Comparison of ENCODE assay signal across 8 cellular contexts in the genomic region with DNA sequence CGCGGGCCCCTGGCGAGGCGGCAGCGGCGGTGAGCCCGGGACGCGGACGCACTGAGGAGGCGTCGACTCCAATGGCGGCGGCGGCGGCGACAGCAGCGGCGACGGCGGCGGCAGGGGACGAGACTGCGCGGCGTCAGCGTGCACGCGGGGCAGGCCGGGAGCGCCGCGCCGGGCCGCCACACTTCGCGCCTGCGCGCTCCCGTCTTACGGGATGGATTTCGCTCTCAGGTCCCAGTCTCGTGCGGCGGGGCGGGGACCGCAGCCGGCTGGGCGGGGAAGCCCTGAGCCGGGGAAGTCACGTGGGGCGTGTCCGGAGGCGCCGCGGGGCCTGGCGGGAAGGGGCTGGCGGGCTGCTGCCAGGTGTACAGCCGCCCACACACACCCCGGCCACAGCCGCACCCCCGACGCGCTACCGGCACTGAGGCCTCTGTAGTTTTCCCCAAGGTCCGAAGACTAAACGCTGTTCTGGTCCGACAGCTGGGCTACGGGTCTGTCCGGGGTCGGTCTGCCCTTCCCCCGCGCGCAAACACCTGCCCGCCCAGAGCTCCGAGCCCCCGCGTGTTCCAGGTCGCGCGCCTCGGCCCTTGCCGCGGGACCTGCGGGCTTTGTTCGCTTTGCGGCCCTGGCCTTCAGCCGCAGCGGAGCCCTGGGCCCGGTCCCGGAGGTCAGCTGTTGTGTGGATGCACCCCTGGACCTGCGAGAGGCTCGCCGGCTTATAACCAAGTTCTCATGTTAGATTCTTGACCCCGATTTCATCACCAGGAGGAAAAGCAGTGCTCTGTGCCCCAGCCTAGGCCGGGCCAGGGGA. TPM values are rescaled to one million over a fixed set of nuclear protein-coding genes. Genes with fewer than 3 reads are reported as not detected.
DNase-seq lines count a peak whose midpoint lies in the region; ATAC-seq lines count a peak whose summit lies in the region.

A gene (minus strand): TSS at position 91 of the 808 bp plus-strand sequence. CDS start 239 bp downstream, outside the sequence.

- DNase-seq in Daoy (ENCODE audit: low read depth) (peak; percentile 97), GOT3 (lab: John Stamatoyannopoulos, UW) (peak; percentile 81), LHCN-M2 (ENCODE audit: low read depth) (peak; percentile 90), RPMI7951 (ENCODE audit: low read depth) (peak; percentile 94), fibroblast of gingiva (ENCODE audit: low read depth) (peak; percentile 92)
- DNase-seq in activated T-helper 1 cell treated with anti-CD3 and anti-CD28 coated beads, Interleukin-12 subunit alpha, Interleukin-12 subunit beta, Interleukin-2, Interleukin-4 antibody, amounts not matched to agents 30 ng/mL and 10 ng/mL and 1 ng/mL, durations not matched to agents 14 hours and 24 hours and 36 hours (ENCODE audit: low spot score): peak; percentile 97
- DNase-seq in naive thymus-derived CD4-positive, alpha-beta T cell: peak; percentile 93 to 98 (median 96)

- H3K9me3 ChIP-seq in naive thymus-derived CD4-positive, alpha-beta T cell (ENCODE audit: control insufficient read depth in 2 of 3, low read length in 3 of 3): no peaks in the 10 kb centered on the region

- H3K36me3 Mint-ChIP-seq in activated T-helper 1 cell treated with anti-CD3 and anti-CD28 coated beads, Interleukin-12 subunit alpha, Interleukin-12 subunit beta, Interleukin-2, Interleukin-4 antibody, amounts not matched to agents 30 ng/mL and 10 ng/mL and 1 ng/mL, durations not matched to agents 14 hours and 24 hours and 36 hours (ENCODE audit: low read depth): peaks cover 30% of the 10 kb centered on the region
- peaks cover 7 to 27% (median 15%) of the 10 kb centered on the region in 5 donors for H3K36me3 Mint-ChIP-seq in naive thymus-derived CD4-positive, alpha-beta T cell
- H3K36me3 Mint-ChIP-seq in stimulated activated memory B cell treated with anti-CD40 and anti-IgM and Interleukin-4, amounts not matched to agents 10 μg/mL and 1 μg/mL and 100 μg/mL, for 72 hours: peaks cover 32% of the 10 kb centered on the region

- peaks cover 10 to 39% of the 10 kb centered on the region in 2 donors for H3K4me1 ChIP-seq in naive thymus-derived CD4-positive, alpha-beta T cell (ENCODE audit: control insufficient read depth in 2 of 2, insufficient read depth in 2 of 2, low read length in 2 of 2)

- H3K36me3 ChIP-seq in naive thymus-derived CD4-positive, alpha-beta T cell (ENCODE audit: control insufficient read depth in 2 of 3, insufficient read depth in 3 of 3, low read length in 3 of 3): peaks cover 0 to 28% (median 7%) of the 10 kb centered on the region in 3 experiments

- H3K27me3 Mint-ChIP-seq in activated T-helper 1 cell treated with anti-CD3 and anti-CD28 coated beads, Interleukin-12 subunit alpha, Interleukin-12 subunit beta, Interleukin-2, Interleukin-4 antibody, amounts not matched to agents 30 ng/mL and 10 ng/mL and 1 ng/mL, durations not matched to agents 14 hours and 24 hours and 36 hours (ENCODE audit: insufficient read depth): no peaks in the 10 kb centered on the region
- H3K27me3 Mint-ChIP-seq in naive thymus-derived CD4-positive, alpha-beta T cell: peaks cover 0 to 6% (median 0%) of the 10 kb centered on the region in 5 donors
- peaks cover 15% of the 10 kb centered on the region for H3K27me3 Mint-ChIP-seq in stimulated activated memory B cell treated with anti-CD40 and anti-IgM and Interleukin-4, amounts not matched to agents 10 μg/mL and 1 μg/mL and 100 μg/mL, for 72 hours

- H3K27me3 ChIP-seq in naive thymus-derived CD4-positive, alpha-beta T cell (ENCODE audit: control insufficient read depth in 2 of 2, insufficient read depth in 2 of 2, low read length in 2 of 2): no peaks in the 10 kb centered on the region

- ATAC-seq in naive thymus-derived CD4-positive, alpha-beta T cell: peak; percentile 97
- peak; percentile 98 for ATAC-seq in stimulated activated memory B cell treated with anti-CD40 and anti-IgM and Interleukin-4, amounts not matched to agents 10 μg/mL and 1 μg/mL and 100 μg/mL, for 72 hours

- CTCF ChIA-PET in naive thymus-derived CD4-positive, alpha-beta T cell (lab: Charles Lee): no interaction called here

- H3K4me3 ChIP-seq in naive thymus-derived CD4-positive, alpha-beta T cell (ENCODE audit: low read length): peak within 1 kb of the TSS; percentile 78

- H3K9me3 Mint-ChIP-seq in activated T-helper 1 cell treated with anti-CD3 and anti-CD28 coated beads, Interleukin-12 subunit alpha, Interleukin-12 subunit beta, Interleukin-2, Interleukin-4 antibody, amounts not matched to agents 30 ng/mL and 10 ng/mL and 1 ng/mL, durations not matched to agents 14 hours and 24 hours and 36 hours: no peaks in the 10 kb centered on the region
- H3K9me3 Mint-ChIP-seq in naive thymus-derived CD4-positive, alpha-beta T cell: no peaks in the 10 kb centered on the region
- no peaks in the 10 kb centered on the region for H3K9me3 Mint-ChIP-seq in stimulated activated memory B cell treated with anti-CD40 and anti-IgM and Interleukin-4, amounts not matched to agents 10 μg/mL and 1 μg/mL and 100 μg/mL, for 72 hours

- peak within 1 kb of the TSS; percentile 98 for H3K4me3 Mint-ChIP-seq in activated T-helper 1 cell treated with anti-CD3 and anti-CD28 coated beads, Interleukin-12 subunit alpha, Interleukin-12 subunit beta, Interleukin-2, Interleukin-4 antibody, amounts not matched to agents 30 ng/mL and 10 ng/mL and 1 ng/mL, durations not matched to agents 14 hours and 24 hours and 36 hours
- H3K4me3 Mint-ChIP-seq in naive thymus-derived CD4-positive, alpha-beta T cell: peak within 1 kb of the TSS; percentile 88 to 97 (median 92)
- peak within 1 kb of the TSS; percentile 87 for H3K4me3 Mint-ChIP-seq in stimulated activated memory B cell treated with anti-CD40 and anti-IgM and Interleukin-4, amounts not matched to agents 10 μg/mL and 1 μg/mL and 100 μg/mL, for 72 hours

- intact Hi-C loops in activated T-helper 1 cell treated with anti-CD3 and anti-CD28 coated beads, Interleukin-12 subunit alpha, Interleukin-12 subunit beta, Interleukin-2, Interleukin-4 antibody, amounts not matched to agents 30 ng/mL and 10 ng/mL and 1 ng/mL, durations not matched to agents 14 hours and 24 hours and 36 hours (cut with micrococcal nuclease): loop anchor here (1.0 to 10.0 kb wide), 6 partner anchors 56 to 861 kb away; a partner anchor contains a TSS
- intact Hi-C loops in naive thymus-derived CD4-positive, alpha-beta T cell (cut with micrococcal nuclease): loop anchor here (1.0 to 10.0 kb wide), 9 partner anchors 56 to 847 kb away; a partner anchor contains a TSS

- H3K4me1 Mint-ChIP-seq in activated T-helper 1 cell treated with anti-CD3 and anti-CD28 coated beads, Interleukin-12 subunit alpha, Interleukin-12 subunit beta, Interleukin-2, Interleukin-4 antibody, amounts not matched to agents 30 ng/mL and 10 ng/mL and 1 ng/mL, durations not matched to agents 14 hours and 24 hours and 36 hours (ENCODE audit: low read depth): peaks cover 47% of the 10 kb centered on the region
- H3K4me1 Mint-ChIP-seq in naive thymus-derived CD4-positive, alpha-beta T cell: peaks cover 34 to 49% (median 46%) of the 10 kb centered on the region in 7 donors
- peaks cover 49% of the 10 kb centered on the region for H3K4me1 Mint-ChIP-seq in stimulated activated memory B cell treated with anti-CD40 and anti-IgM and Interleukin-4, amounts not matched to agents 10 μg/mL and 1 μg/mL and 100 μg/mL, for 72 hours

- H3K27ac Mint-ChIP-seq in activated T-helper 1 cell treated with anti-CD3 and anti-CD28 coated beads, Interleukin-12 subunit alpha, Interleukin-12 subunit beta, Interleukin-2, Interleukin-4 antibody, amounts not matched to agents 30 ng/mL and 10 ng/mL and 1 ng/mL, durations not matched to agents 14 hours and 24 hours and 36 hours: peak within 1 kb of the TSS; percentile 89
- peak within 1 kb of the TSS; percentile 86 to 96 (median 91) for H3K27ac Mint-ChIP-seq in naive thymus-derived CD4-positive, alpha-beta T cell
- H3K27ac Mint-ChIP-seq in stimulated activated memory B cell treated with anti-CD40 and anti-IgM and Interleukin-4, amounts not matched to agents 10 μg/mL and 1 μg/mL and 100 μg/mL, for 72 hours: peak within 1 kb of the TSS; percentile 86

- POLR2A ChIA-PET in naive thymus-derived CD4-positive, alpha-beta T cell (lab: Charles Lee): interaction anchor here (1.0 kb wide), 1 partner anchor 682 kb away, joined by 3 read pairs; no protein-coding TSS in a partner anchor

- peak within 1 kb of the TSS; percentile 95 for H3K27ac ChIP-seq in naive thymus-derived CD4-positive, alpha-beta T cell (ENCODE audit: low read depth, low read length)

RNA-seq across cellular contexts. Expression of the gene that starts here (rescaled TPM):
- 14.4 and 22.5 TPM in 2 replicates for total RNA-seq in Daoy (2014; rRNA removed; shearing (Covaris generic))
- 18.3 and 23.8 TPM in 2 replicates for total RNA-seq in LHCN-M2 (2014; rRNA removed)
- polyA plus RNA-seq in LHCN-M2 (2012): 18.8 TPM
- 21.2 and 22.1 TPM in 2 replicates for total RNA-seq in RPMI7951 (2014; rRNA removed; shearing (Covaris generic))
- 48.8 and 49.0 TPM in 2 replicates for total RNA-seq in activated T-helper 1 cell treated with anti-CD3 and anti-CD28 coated beads, Interleukin-12 subunit alpha, Interleukin-12 subunit beta, Interleukin-2, Interleukin-4 antibody, amounts not matched to agents 30 ng/mL and 10 ng/mL and 1 ng/mL, durations not matched to agents 14 hours and 24 hours and 36 hours
- total RNA-seq in naive thymus-derived CD4-positive, alpha-beta T cell: 10 to 100 TPM; 35.9 to 52.1 (median 42.0) TPM
- 10 to 100 TPM; 27.5 to 46.9 TPM for polyA plus RNA-seq in naive thymus-derived CD4-positive, alpha-beta T cell

Comparison
In these comparisons a context has a peak if more than half of its experiments do, and no peak if none do; other contexts are left out.
1. Peak in every context shown above with its lines: DNase-seq, ATAC-seq, H3K4me3 ChIP-seq and H3K27ac ChIP-seq.